In the genomic region with DNA sequence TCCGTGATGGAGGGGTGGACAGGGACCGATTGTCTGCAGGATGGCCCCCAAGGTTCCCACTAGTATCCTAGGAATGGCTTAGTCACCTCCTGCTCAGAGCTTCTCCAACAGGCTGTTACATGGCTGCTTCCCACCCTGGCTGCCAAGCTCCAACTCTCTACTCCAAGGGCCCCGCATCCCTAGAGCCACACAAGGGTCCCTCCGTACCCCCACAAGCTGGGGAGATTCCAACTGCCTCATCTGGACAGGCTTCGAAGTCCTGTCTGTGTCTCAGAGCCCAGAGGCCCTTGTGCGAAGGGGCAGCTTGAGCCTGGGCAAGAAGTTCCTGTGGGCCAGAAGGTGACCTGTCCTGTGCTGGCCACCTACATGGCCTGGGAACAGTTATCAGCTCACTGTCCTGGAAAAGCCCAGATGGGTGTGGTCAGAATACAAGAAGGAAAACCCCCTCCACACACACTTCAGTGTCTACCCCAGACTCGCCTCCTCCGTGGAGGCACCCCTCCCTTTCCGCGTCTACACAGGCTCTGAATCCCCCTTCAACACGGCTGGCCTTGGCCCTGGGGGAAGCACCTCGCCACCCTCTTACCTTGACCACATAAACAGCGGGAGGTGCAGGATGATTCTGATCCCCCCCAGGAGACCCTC, we compare ENCODE assay signal across 8 cellular contexts. TPM values are rescaled to one million over a fixed set of nuclear protein-coding genes. Genes with fewer than 3 reads are reported as not detected.
DNase-seq lines count a peak whose midpoint lies in the region; ATAC-seq and TF ChIP-seq lines count a peak whose summit lies in the region.

No MANE protein-coding gene starts in this region.

- peak overlapping the region; percentile 16 for H3K27ac Mint-ChIP-seq in activated CD4-positive, alpha-beta memory T cell treated with anti-CD3 and anti-CD28 coated beads, Interleukin-2, amount 10 ng/mL, durations not matched to agents 7 days and 5 days

- in situ Hi-C loops in ACHN (cut with HindIII; ENCODE audit: low pct_ligation_motif_present, low pct_unique_long_range_greater_than_20kb, low sequenced_read_pairs), result loop anchor here (25.0 kb wide), 1 partner anchor 233 kb away; no protein-coding TSS in a partner anchor
- in situ Hi-C loops in HAP-1 (cut with MboI; ENCODE audit: low sequenced_read_pairs), result no loop called here

- H3K9me3 ChIP-seq in HAP-1 (no peaks in the 10 kb centered on the region), iPS-18a (ENCODE audit: control insufficient read depth, low read depth, low read length) (no peaks in the 10 kb centered on the region), spleen (no peaks in the 10 kb centered on the region)

- H3K9me3 Mint-ChIP-seq in activated CD4-positive, alpha-beta memory T cell treated with anti-CD3 and anti-CD28 coated beads, Interleukin-2, amount 10 ng/mL, durations not matched to agents 7 days and 5 days, result no peaks in the 10 kb centered on the region

- H3K27me3 ChIP-seq in HAP-1 (ENCODE audit: low read depth) (no peaks in the 10 kb centered on the region), iPS-18a (ENCODE audit: control insufficient read depth, insufficient read depth, low read length) (no peaks in the 10 kb centered on the region), spleen (replicated peaks in 1 of 7) (no peaks in the 10 kb centered on the region)

- POLR2A ChIA-PET in activated CD4-positive, alpha-beta memory T cell treated with anti-CD3 and anti-CD28 coated beads, Interleukin-2, amount 10 ng/mL, durations not matched to agents 7 days and 5 days (lab: Charles Lee), result interaction anchor here (1.5 to 14.5 kb wide), 5 partner anchors 10 to 387 kb away, joined by 5 to 120 read pairs (median 38); a partner anchor contains a TSS

- 44 to 48% (median 47%) methylated on average over 13 of the region's 13 CpGs for WGBS in spleen, 5 donors

- intact Hi-C loops in spleen (cut with DNase I; ENCODE audit: low total_unique reads), result no loop called here

- no peaks in the 10 kb centered on the region for H3K27me3 Mint-ChIP-seq in activated CD4-positive, alpha-beta memory T cell treated with anti-CD3 and anti-CD28 coated beads, Interleukin-2, amount 10 ng/mL, durations not matched to agents 7 days and 5 days

- peak overlapping the region; percentile 86 for H3K4me3 Mint-ChIP-seq in activated CD4-positive, alpha-beta memory T cell treated with anti-CD3 and anti-CD28 coated beads, Interleukin-2, amount 10 ng/mL, durations not matched to agents 7 days and 5 days

- peaks cover 56% of the 10 kb centered on the region for H3K4me1 Mint-ChIP-seq in activated CD4-positive, alpha-beta memory T cell treated with anti-CD3 and anti-CD28 coated beads, Interleukin-2, amount 10 ng/mL, durations not matched to agents 7 days and 5 days

- peak overlapping the region; percentile 81 for H3K4me3 ChIP-seq in HAP-1
- H3K4me3 ChIP-seq in iPS-18a (ENCODE audit: low read length), result peak overlapping the region; percentile 88
- H3K4me3 ChIP-seq in spleen, result peak overlapping the region; percentile 36 to 82 (median 68)

- DNase-seq in ACHN, result peak; percentile 50
- no peak for DNase-seq in HAP-1 (ENCODE audit: low spot score in 2 of 2)
- DNase-seq in activated CD4-positive, alpha-beta memory T cell treated with anti-CD3 and anti-CD28 coated beads, Interleukin-2, amount 10 ng/mL, durations not matched to agents 7 days and 5 days, result no peak
- peak; percentile 77 for DNase-seq in spleen
- DNase-seq in mesenteric fat pad (ENCODE audit: low spot score), result no peak
- no peak for DNase-seq in cortex of kidney (lab: John Stamatoyannopoulos, UW)

- no peak for TF ChIP-seq CTCF in spleen (IDR thresholded peaks at IDR 0.05 in 8 of 11, conservative IDR thresholded peaks at IDR 0.05 in 3 of 11)

- ATAC-seq in HG03565 (IDR thresholded peaks at IDR 0.05; ENCODE audit: unreplicated experiment), result no peak

- H3K4me1 ChIP-seq in HAP-1 (peaks cover 15% of the 10 kb centered on the region), iPS-18a (ENCODE audit: control insufficient read depth, low read depth, low read length) (peaks cover 5% of the 10 kb centered on the region), spleen (peaks cover 23 to 55% (median 39%) of the 10 kb centered on the region in 6 donors)

- H3K27ac ChIP-seq in iPS-18a (ENCODE audit: low read length) (no peak overlapping the region), spleen (peak overlapping the region in 7 of 8 donors; percentile 77 to 89 (median 82))

- peaks cover 14% of the 10 kb centered on the region for H3K36me3 Mint-ChIP-seq in activated CD4-positive, alpha-beta memory T cell treated with anti-CD3 and anti-CD28 coated beads, Interleukin-2, amount 10 ng/mL, durations not matched to agents 7 days and 5 days (ENCODE audit: low read depth)

- peak overlapping the region; percentile 59 for H3K9ac ChIP-seq in iPS-18a (ENCODE audit: low read length)

- H3K36me3 ChIP-seq in HAP-1 (replicated peaks) (no peaks in the 10 kb centered on the region), iPS-18a (ENCODE audit: control insufficient read depth, low read depth, low read length) (no peaks in the 10 kb centered on the region), spleen (peaks cover 0 to 17% (median 0%) of the 10 kb centered on the region in 6 donors)

- CTCF ChIA-PET in activated CD4-positive, alpha-beta memory T cell treated with anti-CD3 and anti-CD28 coated beads, Interleukin-2, amount 10 ng/mL, durations not matched to agents 7 days and 5 days (lab: Charles Lee), result interaction anchor here (0.7 to 1.3 kb wide), 3 partner anchors 118 to 793 kb away, joined by 3 to 4 read pairs (median 3); no protein-coding TSS in a partner anchor

- no peak for TF ChIP-seq POLR2A in spleen (IDR thresholded peaks at IDR 0.05)

RNA-seq across cellular contexts. Expression of a gene that starts 0.6 kb away (rescaled TPM):
- total RNA-seq in activated CD4-positive, alpha-beta memory T cell treated with anti-CD3 and anti-CD28 coated beads, Interleukin-2, amount 10 ng/mL, durations not matched to agents 7 days and 5 days, result 10 to 100 TPM; 27.7 to 33.4 TPM
- total RNA-seq in spleen, result 10 to 100 TPM in 5 of 7 donors, 1 to 10 TPM in 2; 9.4 to 14.9 (median 11.1) TPM
- polyA plus RNA-seq in spleen, result 1 to 10 TPM; 1.5 to 2.7 (median 1.5) TPM
- total RNA-seq in mesenteric fat pad, result 11.5 TPM

Comparison
In these comparisons a context has a peak if more than half of its experiments do, and no peak if none do; other contexts are left out.
1. DNase-seq: peak in ACHN (single experiment) and spleen (single experiment); none in HAP-1 (0 of 2), activated CD4-positive, alpha-beta memory T cell treated with anti-CD3 and anti-CD28 coated beads, Interleukin-2, amount 10 ng/mL, durations not matched to agents 7 days and 5 days (single experiment), mesenteric fat pad (single experiment) and cortex of kidney (single experiment).
2. Peak in every context shown above with its lines, with median percentiles within 50 percentile points of each other: H3K4me3 ChIP-seq.